Comparison of ENCODE assay signal across 1 cellular context in genomic region chr2:155294358-155294757, GRCh38.
TF ChIP-seq lines count a peak whose summit lies in the region.

No MANE protein-coding gene starts in this region.

TF ChIP-seq in K562, 482 proteins besides CTCF, POLR2A, EP300 and RAD21 (continued from another document):
- 0 out of 2 replicates have a peak, but pooled peaks have one; percentile 28 for TF ChIP-seq ZBTB40 (IDR thresholded peaks at IDR 0.05)
- TF ChIP-seq ZBTB40 (CRISPR knock-in tag; IDR thresholded peaks at IDR 0.05): no peak
- TF ChIP-seq POLR2AphosphoS2 (IDR thresholded peaks at IDR 0.05; ENCODE audit: low read length): no peak
- no peak for TF ChIP-seq DPF2 (IDR thresholded peaks at IDR 0.05)
